Comparison of ENCODE assay signal across 8 cellular contexts in the genomic region with DNA sequence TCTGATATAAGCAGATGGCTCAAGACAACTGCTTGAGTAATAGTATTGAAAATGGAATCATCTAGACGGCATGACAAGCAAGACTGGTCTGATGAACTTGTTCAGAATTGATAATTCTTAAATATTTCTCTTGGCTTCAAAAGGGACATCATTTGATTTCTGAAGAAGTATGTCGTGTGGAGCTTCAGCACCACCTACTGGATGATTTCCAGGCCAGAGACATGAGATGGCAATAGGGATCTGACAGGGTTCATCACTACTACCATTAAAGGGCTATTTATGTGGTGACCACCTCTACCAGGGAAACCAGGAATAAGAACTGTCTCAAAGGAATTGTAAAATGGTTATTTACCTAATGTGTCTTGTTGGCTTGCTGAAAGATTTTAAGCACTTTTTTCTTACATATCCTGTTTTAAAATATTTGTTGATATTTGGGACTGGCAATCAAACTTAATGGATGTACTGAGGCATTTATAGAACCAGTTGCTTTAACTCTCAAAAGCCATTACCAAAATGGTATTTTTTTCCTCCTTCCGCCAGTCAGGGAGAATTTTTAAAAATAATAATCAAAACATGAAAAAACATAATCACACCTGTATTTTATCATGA.
DNase-seq lines count a peak whose midpoint lies in the region; ATAC-seq and TF ChIP-seq lines count a peak whose summit lies in the region.

No MANE protein-coding gene starts in this region.

- no peak for TF ChIP-seq POLR2A in gastrocnemius medialis (IDR thresholded peaks at IDR 0.05)

- no peaks in the 10 kb centered on the region for H3K79me2 ChIP-seq in Karpas-422 (ENCODE audit: low read length)

- ATAC-seq in SK-N-SH treated with all-trans-retinoic acid at 6 μM for 48 hours (peak; percentile 84), right cardiac atrium (peak; percentile 43 to 69), gastrocnemius medialis (no peak), GM18517 (IDR thresholded peaks at IDR 0.05; ENCODE audit: unreplicated experiment) (no peak)

- no peak overlapping the region for H3K27ac ChIP-seq in Karpas-422 (ENCODE audit: low read length)
- H3K27ac ChIP-seq in right cardiac atrium (ENCODE audit: low read length): no peak overlapping the region
- H3K27ac ChIP-seq in gastrocnemius medialis: no peak overlapping the region

- in situ Hi-C loops in gastrocnemius medialis (cut with MboI; ENCODE audit: low sequenced_read_pairs in 4 of 4): loop anchor here (5.0 to 25.0 kb wide), 3 partner anchors 360 to 367 kb away; no protein-coding TSS in a partner anchor

- no peaks in the 10 kb centered on the region for H3K27me3 ChIP-seq in Karpas-422 (ENCODE audit: low read length)
- no peaks in the 10 kb centered on the region for H3K27me3 ChIP-seq in right cardiac atrium (ENCODE audit: control insufficient read depth, insufficient read depth)
- no peaks in the 10 kb centered on the region for H3K27me3 ChIP-seq in gastrocnemius medialis

- H3K4me3 ChIP-seq in Karpas-422 (ENCODE audit: low read length): no peak overlapping the region
- H3K4me3 ChIP-seq in right cardiac atrium (ENCODE audit: low read length): no peak overlapping the region
- no peak overlapping the region for H3K4me3 ChIP-seq in gastrocnemius medialis

- H3K9me2 ChIP-seq in Karpas-422 (replicated peaks; ENCODE audit: insufficient read depth, low read length): no peaks in the 10 kb centered on the region

- H4K20me1 ChIP-seq in Karpas-422 (ENCODE audit: insufficient read depth, low read depth, low read length): 0 out of 2 replicates have a peak, but pooled peaks cover 7% of the 10 kb centered on the region

- no peaks in the 10 kb centered on the region for H3K9me3 ChIP-seq in Karpas-422 (ENCODE audit: low read length)
- no peaks in the 10 kb centered on the region for H3K9me3 ChIP-seq in right cardiac atrium (ENCODE audit: control insufficient read depth, low read length)
- no peaks in the 10 kb centered on the region for H3K9me3 ChIP-seq in gastrocnemius medialis

- H3K4me1 ChIP-seq in Karpas-422 (ENCODE audit: low read length) (no peaks in the 10 kb centered on the region), right cardiac atrium (ENCODE audit: control insufficient read depth, insufficient read depth, low read length) (no peaks in the 10 kb centered on the region), gastrocnemius medialis (no peaks in the 10 kb centered on the region)

- intact Hi-C loops in right cardiac atrium (cut with DNase I): loop anchor here (2.0 to 10.0 kb wide), 5 partner anchors 50 to 360 kb away; no protein-coding TSS in a partner anchor
- intact Hi-C loops in gastrocnemius medialis (cut with DNase I; ENCODE audit: low total_unique reads): loop anchor here (10.0 kb wide), 1 partner anchor 100 kb away; a partner anchor contains a TSS

- peak; percentile 35 for DNase-seq in NCI-H1436 (lab: John Stamatoyannopoulos, UW)
- DNase-seq in NCI-H1436 treated with DMSO at 0.1 percent for 48 hours (lab: John Stamatoyannopoulos, UW): no peak
- DNase-seq in Karpas-422: peak; percentile 91
- DNase-seq in amniotic epithelial cell (ENCODE audit: low read depth): peak; percentile 67
- DNase-seq in right cardiac atrium: peak; percentile 43 to 72 (median 44)
- peak; percentile 5 to 29 for DNase-seq in gastrocnemius medialis

- TF ChIP-seq CTCF in gastrocnemius medialis (IDR thresholded peaks at IDR 0.05 in 4 of 5, conservative IDR thresholded peaks at IDR 0.05 in 1 of 5): peak; percentile 49 to 76 (median 56)

- H2AFZ ChIP-seq in Karpas-422 (ENCODE audit: low read length): no peak overlapping the region

- no peak overlapping the region for H3K4me2 ChIP-seq in Karpas-422 (ENCODE audit: low read depth, low read length, poor library complexity, severe bottlenecking)

- WGBS in right cardiac atrium: 42% methylated on average over 3 of the region's 3 CpGs

- no peak overlapping the region for H3K9ac ChIP-seq in Karpas-422 (ENCODE audit: low read length)

- no peaks in the 10 kb centered on the region; the same call in 1 of the 2 replicates for H3K36me3 ChIP-seq in Karpas-422 (ENCODE audit: insufficient read depth, low read length)
- no peaks in the 10 kb centered on the region for H3K36me3 ChIP-seq in gastrocnemius medialis

TF ChIP-seq in SK-N-SH treated with all-trans-retinoic acid at 6 μM for 48 hours, 23 proteins besides CTCF, POLR2A, EP300 and RAD21:
- no peak for TF ChIP-seq TOX (CRISPR knock-in tag; IDR thresholded peaks at IDR 0.05; ENCODE audit: borderline replicate concordance)
- no peak for TF ChIP-seq ZFP3 (CRISPR knock-in tag; IDR thresholded peaks at IDR 0.05)
- no peak for TF ChIP-seq ESRRG (CRISPR knock-in tag; IDR thresholded peaks at IDR 0.05)
- TF ChIP-seq BACH2 (CRISPR knock-in tag; IDR thresholded peaks at IDR 0.05; ENCODE audit: borderline replicate concordance): no peak
- TF ChIP-seq RARB (CRISPR knock-in tag; IDR thresholded peaks at IDR 0.05): no peak
- TF ChIP-seq ZNF565 (CRISPR knock-in tag; conservative IDR thresholded peaks at IDR 0.05; ENCODE audit: low read depth): no peak
- TF ChIP-seq GLIS3 (CRISPR knock-in tag; IDR thresholded peaks at IDR 0.05): no peak
- no peak for TF ChIP-seq ZC3H10 (CRISPR knock-in tag; IDR thresholded peaks at IDR 0.05)
- TF ChIP-seq, protein P1, sequence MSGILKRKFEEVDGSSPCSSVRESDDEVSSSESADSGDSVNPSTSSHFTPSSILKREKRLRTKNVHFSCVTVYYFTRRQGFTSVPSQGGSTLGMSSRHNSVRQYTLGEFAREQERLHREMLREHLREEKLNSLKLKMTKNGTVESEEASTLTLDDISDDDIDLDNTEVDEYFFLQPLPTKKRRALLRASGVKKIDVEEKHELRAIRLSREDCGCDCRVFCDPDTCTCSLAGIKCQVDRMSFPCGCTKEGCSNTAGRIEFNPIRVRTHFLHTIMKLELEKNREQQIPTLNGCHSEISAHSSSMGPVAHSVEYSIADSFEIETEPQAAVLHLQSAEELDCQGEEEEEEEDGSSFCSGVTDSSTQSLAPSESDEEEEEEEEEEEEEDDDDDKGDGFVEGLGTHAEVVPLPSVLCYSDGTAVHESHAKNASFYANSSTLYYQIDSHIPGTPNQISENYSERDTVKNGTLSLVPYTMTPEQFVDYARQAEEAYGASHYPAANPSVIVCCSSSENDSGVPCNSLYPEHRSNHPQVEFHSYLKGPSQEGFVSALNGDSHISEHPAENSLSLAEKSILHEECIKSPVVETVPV (CRISPR knock-in tag; IDR thresholded peaks at IDR 0.05): no peak
- TF ChIP-seq, protein P2, sequence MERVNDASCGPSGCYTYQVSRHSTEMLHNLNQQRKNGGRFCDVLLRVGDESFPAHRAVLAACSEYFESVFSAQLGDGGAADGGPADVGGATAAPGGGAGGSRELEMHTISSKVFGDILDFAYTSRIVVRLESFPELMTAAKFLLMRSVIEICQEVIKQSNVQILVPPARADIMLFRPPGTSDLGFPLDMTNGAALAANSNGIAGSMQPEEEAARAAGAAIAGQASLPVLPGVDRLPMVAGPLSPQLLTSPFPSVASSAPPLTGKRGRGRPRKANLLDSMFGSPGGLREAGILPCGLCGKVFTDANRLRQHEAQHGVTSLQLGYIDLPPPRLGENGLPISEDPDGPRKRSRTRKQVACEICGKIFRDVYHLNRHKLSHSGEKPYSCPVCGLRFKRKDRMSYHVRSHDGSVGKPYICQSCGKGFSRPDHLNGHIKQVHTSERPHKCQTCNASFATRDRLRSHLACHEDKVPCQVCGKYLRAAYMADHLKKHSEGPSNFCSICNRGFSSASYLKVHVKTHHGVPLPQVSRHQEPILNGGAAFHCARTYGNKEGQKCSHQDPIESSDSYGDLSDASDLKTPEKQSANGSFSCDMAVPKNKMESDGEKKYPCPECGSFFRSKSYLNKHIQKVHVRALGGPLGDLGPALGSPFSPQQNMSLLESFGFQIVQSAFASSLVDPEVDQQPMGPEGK (CRISPR knock-in tag; IDR thresholded peaks at IDR 0.05; ENCODE audit: borderline replicate concordance): no peak
- no peak for TF ChIP-seq SNAI2 (CRISPR knock-in tag; IDR thresholded peaks at IDR 0.05)
- TF ChIP-seq, protein P3, sequence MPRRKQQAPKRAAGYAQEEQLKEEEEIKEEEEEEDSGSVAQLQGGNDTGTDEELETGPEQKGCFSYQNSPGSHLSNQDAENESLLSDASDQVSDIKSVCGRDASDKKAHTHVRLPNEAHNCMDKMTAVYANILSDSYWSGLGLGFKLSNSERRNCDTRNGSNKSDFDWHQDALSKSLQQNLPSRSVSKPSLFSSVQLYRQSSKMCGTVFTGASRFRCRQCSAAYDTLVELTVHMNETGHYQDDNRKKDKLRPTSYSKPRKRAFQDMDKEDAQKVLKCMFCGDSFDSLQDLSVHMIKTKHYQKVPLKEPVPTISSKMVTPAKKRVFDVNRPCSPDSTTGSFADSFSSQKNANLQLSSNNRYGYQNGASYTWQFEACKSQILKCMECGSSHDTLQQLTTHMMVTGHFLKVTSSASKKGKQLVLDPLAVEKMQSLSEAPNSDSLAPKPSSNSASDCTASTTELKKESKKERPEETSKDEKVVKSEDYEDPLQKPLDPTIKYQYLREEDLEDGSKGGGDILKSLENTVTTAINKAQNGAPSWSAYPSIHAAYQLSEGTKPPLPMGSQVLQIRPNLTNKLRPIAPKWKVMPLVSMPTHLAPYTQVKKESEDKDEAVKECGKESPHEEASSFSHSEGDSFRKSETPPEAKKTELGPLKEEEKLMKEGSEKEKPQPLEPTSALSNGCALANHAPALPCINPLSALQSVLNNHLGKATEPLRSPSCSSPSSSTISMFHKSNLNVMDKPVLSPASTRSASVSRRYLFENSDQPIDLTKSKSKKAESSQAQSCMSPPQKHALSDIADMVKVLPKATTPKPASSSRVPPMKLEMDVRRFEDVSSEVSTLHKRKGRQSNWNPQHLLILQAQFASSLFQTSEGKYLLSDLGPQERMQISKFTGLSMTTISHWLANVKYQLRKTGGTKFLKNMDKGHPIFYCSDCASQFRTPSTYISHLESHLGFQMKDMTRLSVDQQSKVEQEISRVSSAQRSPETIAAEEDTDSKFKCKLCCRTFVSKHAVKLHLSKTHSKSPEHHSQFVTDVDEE (CRISPR knock-in tag; IDR thresholded peaks at IDR 0.05): no peak
- TF ChIP-seq, protein P4, sequence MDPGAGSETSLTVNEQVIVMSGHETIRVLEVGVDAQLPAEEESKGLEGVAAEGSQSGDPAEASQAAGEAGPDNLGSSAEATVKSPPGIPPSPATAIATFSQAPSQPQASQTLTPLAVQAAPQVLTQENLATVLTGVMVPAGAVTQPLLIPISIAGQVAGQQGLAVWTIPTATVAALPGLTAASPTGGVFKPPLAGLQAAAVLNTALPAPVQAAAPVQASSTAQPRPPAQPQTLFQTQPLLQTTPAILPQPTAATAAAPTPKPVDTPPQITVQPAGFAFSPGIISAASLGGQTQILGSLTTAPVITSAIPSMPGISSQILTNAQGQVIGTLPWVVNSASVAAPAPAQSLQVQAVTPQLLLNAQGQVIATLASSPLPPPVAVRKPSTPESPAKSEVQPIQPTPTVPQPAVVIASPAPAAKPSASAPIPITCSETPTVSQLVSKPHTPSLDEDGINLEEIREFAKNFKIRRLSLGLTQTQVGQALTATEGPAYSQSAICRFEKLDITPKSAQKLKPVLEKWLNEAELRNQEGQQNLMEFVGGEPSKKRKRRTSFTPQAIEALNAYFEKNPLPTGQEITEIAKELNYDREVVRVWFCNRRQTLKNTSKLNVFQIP (CRISPR knock-in tag; IDR thresholded peaks at IDR 0.05; ENCODE audit: borderline replicate concordance, low read depth): no peak
- TF ChIP-seq ISL1 (CRISPR knock-in tag; IDR thresholded peaks at IDR 0.05): no peak
TF ChIP-seq in SK-N-SH treated with all-trans-retinoic acid at 6 μM for 48 hours: peak in this region for 0.

Comparison
In these comparisons a context has a peak if more than half of its experiments do, and no peak if none do; other contexts are left out.
1. ATAC-seq: peak in SK-N-SH treated with all-trans-retinoic acid at 6 μM for 48 hours (single experiment) and right cardiac atrium (2 of 2); none in gastrocnemius medialis (0 of 2) and GM18517 (single experiment).